Comparison of ENCODE assay signal across 17 cellular contexts in the genomic region with DNA sequence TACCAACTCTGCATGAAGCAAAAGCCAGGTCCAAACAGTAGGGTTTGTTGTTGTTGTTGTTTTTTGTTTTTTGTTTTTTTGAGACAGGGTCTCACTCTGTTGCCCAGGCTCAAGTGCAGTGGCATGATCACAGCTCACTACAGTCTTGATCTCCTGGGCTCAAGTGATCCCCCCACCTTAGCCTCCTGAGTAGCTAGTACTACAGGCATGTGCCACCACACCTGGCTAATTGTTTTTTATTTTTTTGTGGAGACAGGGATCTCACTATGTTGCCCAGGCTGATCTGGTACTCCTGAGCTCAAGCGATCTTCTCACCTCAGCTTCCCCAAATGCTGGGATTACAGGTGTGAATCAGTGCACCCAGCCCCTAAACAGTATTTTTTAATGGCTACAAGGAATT. TPM values are rescaled to one million over a fixed set of nuclear protein-coding genes. Genes with fewer than 3 reads are reported as not detected.
DNase-seq lines count a peak whose midpoint lies in the region; ATAC-seq and TF ChIP-seq lines count a peak whose summit lies in the region.
"Had no signal": no experiment of that assay in that cellular context is flagged by ENCODE, and none has a peak within 500 bp of the region (broad histone marks: within the 10 kb centered on the region; RNA-seq: fewer than 3 reads in every experiment).

No MANE protein-coding gene starts in this region.

- H3K4me1 Mint-ChIP-seq in activated naive CD4-positive, alpha-beta T cell treated with anti-CD3 and anti-CD28 coated beads, Interleukin-2, amount 10 ng/mL, durations not matched to agents 7 days and 5 days = peaks cover 82% of the 10 kb centered on the region
- H3K4me1 Mint-ChIP-seq in activated CD8-positive, alpha-beta T cell treated with anti-CD3 and anti-CD28 coated beads, Interleukin-2, amount 10 ng/mL, durations not matched to agents 7 days and 5 days (ENCODE audit: low read depth) = peaks cover 74% of the 10 kb centered on the region
- peaks cover 47 to 52% of the 10 kb centered on the region in 2 donors for H3K4me1 Mint-ChIP-seq in natural killer cell

- POLR2A ChIA-PET in activated CD8-positive, alpha-beta T cell treated with anti-CD3 and anti-CD28 coated beads, Interleukin-2, amount 10 ng/mL, durations not matched to agents 7 days and 5 days (lab: Charles Lee) = interaction anchor here (4.0 kb wide), 1 partner anchor 10 kb away, joined by 13 read pairs; no protein-coding TSS in a partner anchor

- intact Hi-C loops in natural killer cell (cut with micrococcal nuclease) = no loop called here

- CTCF ChIA-PET in activated naive CD4-positive, alpha-beta T cell treated with anti-CD3 and anti-CD28 coated beads, Interleukin-2, amount 10 ng/mL, durations not matched to agents 7 days and 5 days (lab: Charles Lee) = interaction anchor here (1.2 to 6.5 kb wide), 5 partner anchors 9 to 27 kb away, joined by 3 to 76 read pairs (median 8); a partner anchor contains a TSS
- CTCF ChIA-PET in activated CD8-positive, alpha-beta T cell treated with anti-CD3 and anti-CD28 coated beads, Interleukin-2, amount 10 ng/mL, durations not matched to agents 7 days and 5 days (lab: Charles Lee) = interaction anchor here (0.7 to 22.2 kb wide), 7 partner anchors 9 to 174 kb away, joined by 3 to 354 read pairs (median 6); partner anchors contain the start of gene MRFAP1L1

- H3K36me3 Mint-ChIP-seq in activated naive CD4-positive, alpha-beta T cell treated with anti-CD3 and anti-CD28 coated beads, Interleukin-2, amount 10 ng/mL, durations not matched to agents 7 days and 5 days = peaks cover 59% of the 10 kb centered on the region
- H3K36me3 Mint-ChIP-seq in activated naive CD4-positive, alpha-beta T cell treated with anti-CD3 and anti-CD28 coated beads, Interleukin-2, amount 50 U/mL, for 72 hours = peaks cover 15% of the 10 kb centered on the region in 2 donors
- peaks cover 59% of the 10 kb centered on the region for H3K36me3 Mint-ChIP-seq in activated CD8-positive, alpha-beta T cell treated with anti-CD3 and anti-CD28 coated beads, Interleukin-2, amount 10 ng/mL, durations not matched to agents 7 days and 5 days (ENCODE audit: low read depth)
- peaks cover 3% of the 10 kb centered on the region for H3K36me3 Mint-ChIP-seq in natural killer cell

- no peak overlapping the region for H3K4me3 Mint-ChIP-seq in activated naive CD4-positive, alpha-beta T cell treated with anti-CD3 and anti-CD28 coated beads, Interleukin-2, amount 10 ng/mL, durations not matched to agents 7 days and 5 days
- no peak overlapping the region for H3K4me3 Mint-ChIP-seq in activated CD8-positive, alpha-beta T cell treated with anti-CD3 and anti-CD28 coated beads, Interleukin-2, amount 10 ng/mL, durations not matched to agents 7 days and 5 days
- no peak overlapping the region for H3K4me3 Mint-ChIP-seq in natural killer cell

- ATAC-seq in activated naive CD4-positive, alpha-beta T cell treated with anti-CD3 and anti-CD28 coated beads, Interleukin-2, amount 50 U/mL, for 72 hours = no peak
- ATAC-seq in activated CD8-positive, alpha-beta T cell treated with anti-CD3 and anti-CD28 coated beads, Interleukin-2, amount 10 ng/mL, durations not matched to agents 7 days and 5 days = no peak
- no peak for ATAC-seq in natural killer cell
- ATAC-seq: activated CD4-positive, CD25-positive, alpha-beta regulatory T cell treated with anti-CD3 and anti-CD28 coated beads, Interleukin-2, amount 50 U/mL, for 24 hours; foreskin keratinocyte; lower lobe of right lung had no signal

- DNase-seq in activated naive CD4-positive, alpha-beta T cell treated with anti-CD3 and anti-CD28 coated beads, Interleukin-2, amount 10 ng/mL, durations not matched to agents 7 days and 5 days = no peak
- DNase-seq in activated naive CD4-positive, alpha-beta T cell treated with anti-CD3 and anti-CD28 coated beads, Interleukin-2, amount 50 U/mL, for 72 hours (ENCODE audit: low spot score in 2 of 2) = no peak
- no peak for DNase-seq in activated CD8-positive, alpha-beta T cell treated with anti-CD3 and anti-CD28 coated beads, Interleukin-2, amount 10 ng/mL, durations not matched to agents 7 days and 5 days
- DNase-seq in natural killer cell (no peak), C1 segment of cervical spinal cord (lab: John Stamatoyannopoulos, UW) (no peak)
- no peak for DNase-seq in stimulated activated CD4-positive, alpha-beta T cell treated with anti-CD3 and anti-CD28 coated beads, Interleukin-4, amount 100 ng/mL, for 1 hour
- DNase-seq: dermis blood vessel endothelial cell; foreskin keratinocyte; hippocampal formation; islet precursor cell; lower lobe of right lung; NCI-H1048; NCI-H2029 treated with DMSO at 0.1 percent for 48 hours; stimulated activated CD4-positive, alpha-beta T cell treated with anti-CD3 and anti-CD28 coated beads, Interleukin-15, amount 100 ng/mL, for 24 hours; T1000 had no signal

- peaks cover 3% of the 10 kb centered on the region for H3K9me3 Mint-ChIP-seq in activated naive CD4-positive, alpha-beta T cell treated with anti-CD3 and anti-CD28 coated beads, Interleukin-2, amount 10 ng/mL, durations not matched to agents 7 days and 5 days
- peaks cover 0 to 5% of the 10 kb centered on the region in 2 donors for H3K9me3 Mint-ChIP-seq in activated naive CD4-positive, alpha-beta T cell treated with anti-CD3 and anti-CD28 coated beads, Interleukin-2, amount 50 U/mL, for 72 hours
- peaks cover 3% of the 10 kb centered on the region for H3K9me3 Mint-ChIP-seq in activated CD8-positive, alpha-beta T cell treated with anti-CD3 and anti-CD28 coated beads, Interleukin-2, amount 10 ng/mL, durations not matched to agents 7 days and 5 days (ENCODE audit: insufficient read depth)
- no peaks in the 10 kb centered on the region for H3K9me3 Mint-ChIP-seq in natural killer cell

- no peak for TF ChIP-seq CTCF in natural killer cell (IDR thresholded peaks at IDR 0.05)

- H3K27ac Mint-ChIP-seq in activated naive CD4-positive, alpha-beta T cell treated with anti-CD3 and anti-CD28 coated beads, Interleukin-2, amount 10 ng/mL, durations not matched to agents 7 days and 5 days = peak overlapping the region; percentile 74
- H3K27ac Mint-ChIP-seq in activated naive CD4-positive, alpha-beta T cell treated with anti-CD3 and anti-CD28 coated beads, Interleukin-2, amount 50 U/mL, for 72 hours = peak overlapping the region in 1 of 2 donors; percentile 63
- peak overlapping the region; percentile 78 for H3K27ac Mint-ChIP-seq in activated CD8-positive, alpha-beta T cell treated with anti-CD3 and anti-CD28 coated beads, Interleukin-2, amount 10 ng/mL, durations not matched to agents 7 days and 5 days
- peak overlapping the region; percentile 43 to 54 for H3K27ac Mint-ChIP-seq in natural killer cell

- no peaks in the 10 kb centered on the region for H3K27me3 Mint-ChIP-seq in activated naive CD4-positive, alpha-beta T cell treated with anti-CD3 and anti-CD28 coated beads, Interleukin-2, amount 10 ng/mL, durations not matched to agents 7 days and 5 days
- H3K27me3 Mint-ChIP-seq in activated CD8-positive, alpha-beta T cell treated with anti-CD3 and anti-CD28 coated beads, Interleukin-2, amount 10 ng/mL, durations not matched to agents 7 days and 5 days (ENCODE audit: low read depth) = no peaks in the 10 kb centered on the region
- H3K27me3 Mint-ChIP-seq in natural killer cell (ENCODE audit: low read depth in 2 of 2) = no peaks in the 10 kb centered on the region

RNA-seq across cellular contexts. Expression of gene S100P, which starts 6.2 kb away (rescaled TPM):
- total RNA-seq in activated naive CD4-positive, alpha-beta T cell treated with anti-CD3 and anti-CD28 coated beads, Interleukin-2, amount 50 U/mL, for 72 hours = 1 to 10 TPM in 1 of 2 donors, not detected in 1; 1.7 TPM
- 1 to 10 TPM; 8.3 to 8.5 TPM for total RNA-seq in activated CD8-positive, alpha-beta T cell treated with anti-CD3 and anti-CD28 coated beads, Interleukin-2, amount 10 ng/mL, durations not matched to agents 7 days and 5 days
- 1 to 10 TPM; 2.4 to 4.3 (median 2.7) TPM for total RNA-seq in natural killer cell
- total RNA-seq: dermis blood vessel endothelial cell, foreskin keratinocyte, tibial nerve had no signal

RNA-seq across cellular contexts. Expression of gene MRFAP1L1, which starts 9.8 kb away (rescaled TPM):
- total RNA-seq in activated naive CD4-positive, alpha-beta T cell treated with anti-CD3 and anti-CD28 coated beads, Interleukin-2, amount 50 U/mL, for 72 hours = 10 to 100 TPM; 23.1 to 40.5 TPM
- 10 to 100 TPM; 65.5 to 67.4 TPM for total RNA-seq in activated CD8-positive, alpha-beta T cell treated with anti-CD3 and anti-CD28 coated beads, Interleukin-2, amount 10 ng/mL, durations not matched to agents 7 days and 5 days
- 10 to 100 TPM; 38.4 to 60.9 (median 40.8) TPM for total RNA-seq in natural killer cell

RNA-seq across cellular contexts. Expression of gene BLOC1S4, which starts 16.1 kb away (rescaled TPM):
- total RNA-seq in activated naive CD4-positive, alpha-beta T cell treated with anti-CD3 and anti-CD28 coated beads, Interleukin-2, amount 50 U/mL, for 72 hours = 10 to 100 TPM in 1 of 2 donors, 1 to 10 TPM in 1; 7.2 to 15.9 TPM
- 10 to 100 TPM; 19.6 to 21.5 TPM for total RNA-seq in activated CD8-positive, alpha-beta T cell treated with anti-CD3 and anti-CD28 coated beads, Interleukin-2, amount 10 ng/mL, durations not matched to agents 7 days and 5 days
- 10 to 100 TPM; 18.9 to 20.1 (median 20.0) TPM for total RNA-seq in natural killer cell

RNA-seq across cellular contexts. Expression of gene MRFAP1, which starts 59.4 kb away (rescaled TPM):
- 100 to 1,000 TPM in 1 of 2 donors, 10 to 100 TPM in 1; 72.7 to 114 TPM for total RNA-seq in activated naive CD4-positive, alpha-beta T cell treated with anti-CD3 and anti-CD28 coated beads, Interleukin-2, amount 50 U/mL, for 72 hours
- 100 to 1,000 TPM; 105 TPM for total RNA-seq in activated CD8-positive, alpha-beta T cell treated with anti-CD3 and anti-CD28 coated beads, Interleukin-2, amount 10 ng/mL, durations not matched to agents 7 days and 5 days
- 100 to 1,000 TPM; 105 to 146 (median 146) TPM for total RNA-seq in natural killer cell
